21 cellular contexts compared by ENCODE assay signal in genomic region chr1:185690527-185690926, GRCh38. TPM values are rescaled to one million over a fixed set of nuclear protein-coding genes. Genes with fewer than 3 reads are reported as not detected.
DNase-seq lines count a peak whose midpoint lies in the region; ATAC-seq and TF ChIP-seq lines count a peak whose summit lies in the region.
"Had no signal": no experiment of that assay in that cellular context is flagged by ENCODE, and none has a peak within 500 bp of the region (broad histone marks: within the 10 kb centered on the region; RNA-seq: fewer than 3 reads in every experiment).

No MANE protein-coding gene starts in this region.

- peak; percentile 73 for ATAC-seq in activated CD4-positive, alpha-beta T cell treated with anti-CD3 and anti-CD28 coated beads for 36 hours
- ATAC-seq in activated naive CD4-positive, alpha-beta T cell treated with anti-CD3 and anti-CD28 coated beads, Interleukin-2, amount 50 U/mL, for 72 hours = peak; percentile 26 to 92
- no peak for ATAC-seq in GM21390 (IDR thresholded peaks at IDR 0.05; ENCODE audit: unreplicated experiment)

- peaks cover 10% of the 10 kb centered on the region for H3K9me3 Mint-ChIP-seq in activated CD4-positive, alpha-beta T cell treated with anti-CD3 and anti-CD28 coated beads for 36 hours (ENCODE audit: low read depth)
- peaks cover 11% of the 10 kb centered on the region in 2 donors for H3K9me3 Mint-ChIP-seq in activated naive CD4-positive, alpha-beta T cell treated with anti-CD3 and anti-CD28 coated beads, Interleukin-2, amount 50 U/mL, for 72 hours
- peaks cover 5% of the 10 kb centered on the region for H3K9me3 Mint-ChIP-seq in activated naive CD4-positive, alpha-beta T cell treated with anti-CD3 and anti-CD28 coated beads, Interleukin-2, amount 10 ng/mL, durations not matched to agents 7 days and 5 days
- H3K9me3 Mint-ChIP-seq: CD4-positive, alpha-beta T cell; CD8-positive, alpha-beta memory T cell; HFFc6 had no signal

- no peak overlapping the region for H3K27ac Mint-ChIP-seq in activated CD4-positive, alpha-beta T cell treated with anti-CD3 and anti-CD28 coated beads for 36 hours
- H3K27ac Mint-ChIP-seq in activated naive CD4-positive, alpha-beta T cell treated with anti-CD3 and anti-CD28 coated beads, Interleukin-2, amount 50 U/mL, for 72 hours = no peak overlapping the region
- H3K27ac Mint-ChIP-seq in activated naive CD4-positive, alpha-beta T cell treated with anti-CD3 and anti-CD28 coated beads, Interleukin-2, amount 10 ng/mL, durations not matched to agents 7 days and 5 days = no peak overlapping the region
- H3K27ac Mint-ChIP-seq: CD14-positive monocyte; CD4-positive, alpha-beta T cell; CD8-positive, alpha-beta memory T cell; HFFc6 had no signal

- H3K4me1 Mint-ChIP-seq in activated CD4-positive, alpha-beta T cell treated with anti-CD3 and anti-CD28 coated beads for 36 hours = peaks cover 18% of the 10 kb centered on the region
- H3K4me1 Mint-ChIP-seq in activated naive CD4-positive, alpha-beta T cell treated with anti-CD3 and anti-CD28 coated beads, Interleukin-2, amount 10 ng/mL, durations not matched to agents 7 days and 5 days = peaks cover 18% of the 10 kb centered on the region

- DNase-seq in activated CD4-positive, alpha-beta T cell treated with anti-CD3 and anti-CD28 coated beads for 36 hours = no peak
- DNase-seq in activated CD4-positive, alpha-beta T cell treated with anti-CD3 and anti-CD28 coated beads, Interleukin-2, amount 50 U/mL, for 4 hours = no peak
- DNase-seq in activated naive CD4-positive, alpha-beta T cell treated with anti-CD3 and anti-CD28 coated beads, Interleukin-2, amount 50 U/mL, for 72 hours (ENCODE audit: low spot score in 2 of 2) = no peak
- DNase-seq in activated naive CD4-positive, alpha-beta T cell treated with anti-CD3 and anti-CD28 coated beads, Interleukin-2, amount 10 ng/mL, durations not matched to agents 7 days and 5 days = no peak
- no peak for DNase-seq in SK-N-MC (ENCODE audit: low read depth, low spot score)
- no peak for DNase-seq in erythroblast (lab: John Stamatoyannopoulos, UW)
- DNase-seq: ACHN; AML-193; BE2C; CD4-positive, alpha-beta T cell; CD8-positive, alpha-beta memory T cell; DMS53; DMS79 treated with DMSO at 0.1 percent for 48 hours; GF-D8; GOT3; HFFc6 had no signal

- CTCF ChIA-PET in activated CD4-positive, alpha-beta T cell treated with anti-CD3 and anti-CD28 coated beads for 36 hours (lab: Charles Lee) = interaction anchor here (1.4 to 4.4 kb wide), 2 partner anchors 9 to 10 kb away, joined by 3 to 24 read pairs; no protein-coding TSS in a partner anchor
- CTCF ChIA-PET in activated naive CD4-positive, alpha-beta T cell treated with anti-CD3 and anti-CD28 coated beads, Interleukin-2, amount 10 ng/mL, durations not matched to agents 7 days and 5 days (lab: Charles Lee) = interaction anchor here (0.6 kb wide), 1 partner anchor 1044 kb away, joined by 3 read pairs; no protein-coding TSS in a partner anchor

- H3K9ac ChIP-seq in SK-N-MC (ENCODE audit: insufficient read length) = no peak overlapping the region
- H3K9ac ChIP-seq: BLaER1 treated with 17β-estradiol and CSF1 and Interleukin-3, amounts not matched to agents 10 nM and 100 nM had no signal

- H3K4me3 ChIP-seq in SK-N-MC = no peak overlapping the region
- H3K4me3 ChIP-seq: BLaER1 treated with 17β-estradiol and CSF1 and Interleukin-3, amounts not matched to agents 10 nM and 100 nM; HAP-1 had no signal

- no peaks in the 10 kb centered on the region for H3K9me3 ChIP-seq in SK-N-MC (ENCODE audit: low read depth, low read length)
- H3K9me3 ChIP-seq: BE2C, HAP-1 had no signal

- no peak for TF ChIP-seq POLR2A in erythroblast (IDR thresholded peaks at IDR 0.05; ENCODE audit: low read length)

- H3K4me3 Mint-ChIP-seq in activated CD4-positive, alpha-beta T cell treated with anti-CD3 and anti-CD28 coated beads for 36 hours = no peak overlapping the region
- H3K4me3 Mint-ChIP-seq in activated naive CD4-positive, alpha-beta T cell treated with anti-CD3 and anti-CD28 coated beads, Interleukin-2, amount 10 ng/mL, durations not matched to agents 7 days and 5 days = no peak overlapping the region
- H3K4me3 Mint-ChIP-seq: CD14-positive monocyte; CD4-positive, alpha-beta T cell; CD8-positive, alpha-beta memory T cell; HFFc6 had no signal

- intact Hi-C loops in activated CD4-positive, alpha-beta T cell treated with anti-CD3 and anti-CD28 coated beads for 36 hours (cut with DNase I, micrococcal nuclease) = loop anchor here in 1 of 2 experiments (5.0 kb wide), 1 partner anchor 373 kb away; the partner anchor contains the start of gene IVNS1ABP

- peaks cover 9% of the 10 kb centered on the region for H3K36me3 Mint-ChIP-seq in activated CD4-positive, alpha-beta T cell treated with anti-CD3 and anti-CD28 coated beads for 36 hours (ENCODE audit: low read depth)
- H3K36me3 Mint-ChIP-seq in activated naive CD4-positive, alpha-beta T cell treated with anti-CD3 and anti-CD28 coated beads, Interleukin-2, amount 50 U/mL, for 72 hours = peaks cover 10 to 13% of the 10 kb centered on the region in 2 donors
- H3K36me3 Mint-ChIP-seq in activated naive CD4-positive, alpha-beta T cell treated with anti-CD3 and anti-CD28 coated beads, Interleukin-2, amount 10 ng/mL, durations not matched to agents 7 days and 5 days = peaks cover 8% of the 10 kb centered on the region

- 0 out of 2 replicates have a peak, but pooled peaks cover 2% of the 10 kb centered on the region for H3K36me3 ChIP-seq in SK-N-MC (ENCODE audit: insufficient read depth, low read length)
- H3K36me3 ChIP-seq: BE2C; BLaER1 treated with 17β-estradiol and CSF1 and Interleukin-3, amounts not matched to agents 10 nM and 100 nM; HAP-1 had no signal

- H3K27ac ChIP-seq in SK-N-MC = peak overlapping the region; percentile 100
- H3K27ac ChIP-seq: 22Rv1; BLaER1 treated with 17β-estradiol and CSF1 and Interleukin-3, amounts not matched to agents 10 nM and 100 nM had no signal

- POLR2A ChIA-PET in activated CD4-positive, alpha-beta T cell treated with anti-CD3 and anti-CD28 coated beads for 36 hours (lab: Charles Lee) = no interaction called here

- H3K27me3 Mint-ChIP-seq in activated CD4-positive, alpha-beta T cell treated with anti-CD3 and anti-CD28 coated beads for 36 hours = peaks cover 4% of the 10 kb centered on the region
- peaks cover 4% of the 10 kb centered on the region for H3K27me3 Mint-ChIP-seq in activated naive CD4-positive, alpha-beta T cell treated with anti-CD3 and anti-CD28 coated beads, Interleukin-2, amount 10 ng/mL, durations not matched to agents 7 days and 5 days

RNA-seq across cellular contexts. Expression of gene HMCN1, which starts 43.7 kb away (rescaled TPM):
- total RNA-seq in activated CD4-positive, alpha-beta T cell treated with anti-CD3 and anti-CD28 coated beads for 36 hours = under 1 TPM in 1 of 2 experiments, not detected in 1; 0.14 TPM
- total RNA-seq in activated naive CD4-positive, alpha-beta T cell treated with anti-CD3 and anti-CD28 coated beads, Interleukin-2, amount 50 U/mL, for 72 hours = under 1 TPM in 1 of 2 donors, not detected in 1; 0.14 TPM
